ENCODE assay signal across 1 cellular context in genomic region chr14:49767473-49768300, GRCh38.
TF ChIP-seq lines count a peak whose summit lies in the region.

KLHDC2 (plus strand) TSS chr14:49768153; CDS start chr14:49768469, 316 bp downstream.

TF ChIP-seq in HepG2, 621 proteins besides CTCF, POLR2A, EP300 and RAD21 (continued from another document and continues in another):
- TF ChIP-seq, protein P1, sequence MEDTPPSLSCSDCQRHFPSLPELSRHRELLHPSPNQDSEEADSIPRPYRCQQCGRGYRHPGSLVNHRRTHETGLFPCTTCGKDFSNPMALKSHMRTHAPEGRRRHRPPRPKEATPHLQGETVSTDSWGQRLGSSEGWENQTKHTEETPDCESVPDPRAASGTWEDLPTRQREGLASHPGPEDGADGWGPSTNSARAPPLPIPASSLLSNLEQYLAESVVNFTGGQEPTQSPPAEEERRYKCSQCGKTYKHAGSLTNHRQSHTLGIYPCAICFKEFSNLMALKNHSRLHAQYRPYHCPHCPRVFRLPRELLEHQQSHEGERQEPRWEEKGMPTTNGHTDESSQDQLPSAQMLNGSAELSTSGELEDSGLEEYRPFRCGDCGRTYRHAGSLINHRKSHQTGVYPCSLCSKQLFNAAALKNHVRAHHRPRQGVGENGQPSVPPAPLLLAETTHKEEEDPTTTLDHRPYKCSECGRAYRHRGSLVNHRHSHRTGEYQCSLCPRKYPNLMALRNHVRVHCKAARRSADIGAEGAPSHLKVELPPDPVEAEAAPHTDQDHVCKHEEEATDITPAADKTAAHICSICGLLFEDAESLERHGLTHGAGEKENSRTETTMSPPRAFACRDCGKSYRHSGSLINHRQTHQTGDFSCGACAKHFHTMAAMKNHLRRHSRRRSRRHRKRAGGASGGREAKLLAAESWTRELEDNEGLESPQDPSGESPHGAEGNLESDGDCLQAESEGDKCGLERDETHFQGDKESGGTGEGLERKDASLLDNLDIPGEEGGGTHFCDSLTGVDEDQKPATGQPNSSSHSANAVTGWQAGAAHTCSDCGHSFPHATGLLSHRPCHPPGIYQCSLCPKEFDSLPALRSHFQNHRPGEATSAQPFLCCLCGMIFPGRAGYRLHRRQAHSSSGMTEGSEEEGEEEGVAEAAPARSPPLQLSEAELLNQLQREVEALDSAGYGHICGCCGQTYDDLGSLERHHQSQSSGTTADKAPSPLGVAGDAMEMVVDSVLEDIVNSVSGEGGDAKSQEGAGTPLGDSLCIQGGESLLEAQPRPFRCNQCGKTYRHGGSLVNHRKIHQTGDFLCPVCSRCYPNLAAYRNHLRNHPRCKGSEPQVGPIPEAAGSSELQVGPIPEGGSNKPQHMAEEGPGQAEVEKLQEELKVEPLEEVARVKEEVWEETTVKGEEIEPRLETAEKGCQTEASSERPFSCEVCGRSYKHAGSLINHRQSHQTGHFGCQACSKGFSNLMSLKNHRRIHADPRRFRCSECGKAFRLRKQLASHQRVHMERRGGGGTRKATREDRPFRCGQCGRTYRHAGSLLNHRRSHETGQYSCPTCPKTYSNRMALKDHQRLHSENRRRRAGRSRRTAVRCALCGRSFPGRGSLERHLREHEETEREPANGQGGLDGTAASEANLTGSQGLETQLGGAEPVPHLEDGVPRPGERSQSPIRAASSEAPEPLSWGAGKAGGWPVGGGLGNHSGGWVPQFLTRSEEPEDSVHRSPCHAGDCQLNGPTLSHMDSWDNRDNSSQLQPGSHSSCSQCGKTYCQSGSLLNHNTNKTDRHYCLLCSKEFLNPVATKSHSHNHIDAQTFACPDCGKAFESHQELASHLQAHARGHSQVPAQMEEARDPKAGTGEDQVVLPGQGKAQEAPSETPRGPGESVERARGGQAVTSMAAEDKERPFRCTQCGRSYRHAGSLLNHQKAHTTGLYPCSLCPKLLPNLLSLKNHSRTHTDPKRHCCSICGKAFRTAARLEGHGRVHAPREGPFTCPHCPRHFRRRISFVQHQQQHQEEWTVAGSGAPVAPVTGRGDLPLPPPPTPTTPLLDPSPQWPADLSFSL (CRISPR knock-in tag; IDR thresholded peaks at IDR 0.05): no peak
- TF ChIP-seq, protein P2, sequence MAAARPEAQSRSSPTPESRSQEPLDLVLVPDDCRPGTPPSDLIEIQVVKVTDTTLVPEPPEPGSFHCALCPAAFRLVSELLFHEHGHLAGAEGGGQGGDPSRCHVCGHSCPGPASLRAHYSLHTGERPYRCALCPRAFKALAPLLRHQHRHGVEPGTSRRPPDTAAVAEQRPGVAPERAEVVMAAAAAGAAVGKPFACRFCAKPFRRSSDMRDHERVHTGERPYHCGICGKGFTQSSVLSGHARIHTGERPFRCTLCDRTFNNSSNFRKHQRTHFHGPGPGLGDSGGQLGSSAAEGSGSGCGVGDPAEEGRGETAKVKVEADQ (CRISPR knock-in tag; IDR thresholded peaks at IDR 0.05; ENCODE audit: borderline replicate concordance): peak; percentile 84; the same call in 1 of the 2 replicates
- TF ChIP-seq HMGXB4 (CRISPR knock-in tag; IDR thresholded peaks at IDR 0.05; ENCODE audit: borderline replicate concordance in 1 of 2, low read depth in 1 of 2) (peak; percentile 12 to 46; a peak in 3 of 4 replicates), ZNF530 (CRISPR knock-in tag; IDR thresholded peaks at IDR 0.05; ENCODE audit: low read depth) (no peak), NFKBIZ (CRISPR knock-in tag; IDR thresholded peaks at IDR 0.05) (0 out of 2 replicates have a peak, but pooled peaks have one; percentile 36), ZNF644 (CRISPR knock-in tag; IDR thresholded peaks at IDR 0.05; ENCODE audit: low read depth) (no peak), GRHL1 (CRISPR knock-in tag; conservative IDR thresholded peaks at IDR 0.05) (no peak), RXRB (CRISPR knock-in tag; IDR thresholded peaks at IDR 0.05; ENCODE audit: borderline replicate concordance) (peak; percentile 8; the same call in 1 of the 2 replicates), MTA1 (CRISPR knock-in tag; IDR thresholded peaks at IDR 0.05; ENCODE audit: borderline replicate concordance) (no peak), HMG20A (CRISPR knock-in tag; IDR thresholded peaks at IDR 0.05; ENCODE audit: borderline replicate concordance) (0 out of 2 replicates have a peak, but pooled peaks have one; percentile 6), ATF6 (CRISPR knock-in tag; conservative IDR thresholded peaks at IDR 0.05) (0 out of 2 replicates have a peak, but pooled peaks have one; percentile 4), TARDBP (CRISPR knock-in tag; IDR thresholded peaks at IDR 0.05) (peak; percentile 28), GABPB1 (CRISPR knock-in tag; IDR thresholded peaks at IDR 0.05) (peak; percentile 90), ZNF33A (CRISPR knock-in tag; IDR thresholded peaks at IDR 0.05; ENCODE audit: borderline replicate concordance) (no peak), RARA (CRISPR knock-in tag; IDR thresholded peaks at IDR 0.05) (peak; percentile 61), ZSCAN9 (CRISPR knock-in tag; IDR thresholded peaks at IDR 0.05; ENCODE audit: borderline replicate concordance) (peak; percentile 17; the same call in 1 of the 2 replicates), SRY (CRISPR knock-in tag; IDR thresholded peaks at IDR 0.05) (peak; percentile 13; the same call in 1 of the 2 replicates), NCOR1 (IDR thresholded peaks at IDR 0.05; ENCODE audit: borderline replicate concordance, low read length) (peak; percentile 41; the same call in 1 of the 2 replicates), ZNF615 (CRISPR knock-in tag; IDR thresholded peaks at IDR 0.05; ENCODE audit: borderline replicate concordance) (0 out of 2 replicates have a peak, but pooled peaks have one; percentile 68), MYC (CRISPR knock-in tag; IDR thresholded peaks at IDR 0.05; ENCODE audit: borderline replicate concordance) (peak; percentile 76), POGZ (CRISPR knock-in tag; IDR thresholded peaks at IDR 0.05) (peak; percentile 79), BORCS8-MEF2B (CRISPR knock-in tag; IDR thresholded peaks at IDR 0.05) (peak; percentile 53; the same call in 1 of the 2 replicates)
- TF ChIP-seq, protein P3, sequence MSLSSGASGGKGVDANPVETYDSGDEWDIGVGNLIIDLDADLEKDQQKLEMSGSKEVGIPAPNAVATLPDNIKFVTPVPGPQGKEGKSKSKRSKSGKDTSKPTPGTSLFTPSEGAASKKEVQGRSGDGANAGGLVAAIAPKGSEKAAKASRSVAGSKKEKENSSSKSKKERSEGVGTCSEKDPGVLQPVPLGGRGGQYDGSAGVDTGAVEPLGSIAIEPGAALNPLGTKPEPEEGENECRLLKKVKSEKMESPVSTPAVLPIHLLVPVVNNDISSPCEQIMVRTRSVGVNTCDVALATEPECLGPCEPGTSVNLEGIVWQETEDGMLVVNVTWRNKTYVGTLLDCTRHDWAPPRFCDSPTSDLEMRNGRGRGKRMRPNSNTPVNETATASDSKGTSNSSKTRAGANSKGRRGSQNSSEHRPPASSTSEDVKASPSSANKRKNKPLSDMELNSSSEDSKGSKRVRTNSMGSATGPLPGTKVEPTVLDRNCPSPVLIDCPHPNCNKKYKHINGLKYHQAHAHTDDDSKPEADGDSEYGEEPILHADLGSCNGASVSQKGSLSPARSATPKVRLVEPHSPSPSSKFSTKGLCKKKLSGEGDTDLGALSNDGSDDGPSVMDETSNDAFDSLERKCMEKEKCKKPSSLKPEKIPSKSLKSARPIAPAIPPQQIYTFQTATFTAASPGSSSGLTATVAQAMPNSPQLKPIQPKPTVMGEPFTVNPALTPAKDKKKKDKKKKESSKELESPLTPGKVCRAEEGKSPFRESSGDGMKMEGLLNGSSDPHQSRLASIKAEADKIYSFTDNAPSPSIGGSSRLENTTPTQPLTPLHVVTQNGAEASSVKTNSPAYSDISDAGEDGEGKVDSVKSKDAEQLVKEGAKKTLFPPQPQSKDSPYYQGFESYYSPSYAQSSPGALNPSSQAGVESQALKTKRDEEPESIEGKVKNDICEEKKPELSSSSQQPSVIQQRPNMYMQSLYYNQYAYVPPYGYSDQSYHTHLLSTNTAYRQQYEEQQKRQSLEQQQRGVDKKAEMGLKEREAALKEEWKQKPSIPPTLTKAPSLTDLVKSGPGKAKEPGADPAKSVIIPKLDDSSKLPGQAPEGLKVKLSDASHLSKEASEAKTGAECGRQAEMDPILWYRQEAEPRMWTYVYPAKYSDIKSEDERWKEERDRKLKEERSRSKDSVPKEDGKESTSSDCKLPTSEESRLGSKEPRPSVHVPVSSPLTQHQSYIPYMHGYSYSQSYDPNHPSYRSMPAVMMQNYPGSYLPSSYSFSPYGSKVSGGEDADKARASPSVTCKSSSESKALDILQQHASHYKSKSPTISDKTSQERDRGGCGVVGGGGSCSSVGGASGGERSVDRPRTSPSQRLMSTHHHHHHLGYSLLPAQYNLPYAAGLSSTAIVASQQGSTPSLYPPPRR (CRISPR knock-in tag; IDR thresholded peaks at IDR 0.05; ENCODE audit: borderline replicate concordance): 0 out of 2 replicates have a peak, but pooled peaks have one; percentile 15
- TF ChIP-seq, protein P4, sequence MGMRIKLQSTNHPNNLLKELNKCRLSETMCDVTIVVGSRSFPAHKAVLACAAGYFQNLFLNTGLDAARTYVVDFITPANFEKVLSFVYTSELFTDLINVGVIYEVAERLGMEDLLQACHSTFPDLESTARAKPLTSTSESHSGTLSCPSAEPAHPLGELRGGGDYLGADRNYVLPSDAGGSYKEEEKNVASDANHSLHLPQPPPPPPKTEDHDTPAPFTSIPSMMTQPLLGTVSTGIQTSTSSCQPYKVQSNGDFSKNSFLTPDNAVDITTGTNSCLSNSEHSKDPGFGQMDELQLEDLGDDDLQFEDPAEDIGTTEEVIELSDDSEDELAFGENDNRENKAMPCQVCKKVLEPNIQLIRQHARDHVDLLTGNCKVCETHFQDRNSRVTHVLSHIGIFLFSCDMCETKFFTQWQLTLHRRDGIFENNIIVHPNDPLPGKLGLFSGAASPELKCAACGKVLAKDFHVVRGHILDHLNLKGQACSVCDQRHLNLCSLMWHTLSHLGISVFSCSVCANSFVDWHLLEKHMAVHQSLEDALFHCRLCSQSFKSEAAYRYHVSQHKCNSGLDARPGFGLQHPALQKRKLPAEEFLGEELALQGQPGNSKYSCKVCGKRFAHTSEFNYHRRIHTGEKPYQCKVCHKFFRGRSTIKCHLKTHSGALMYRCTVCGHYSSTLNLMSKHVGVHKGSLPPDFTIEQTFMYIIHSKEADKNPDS (CRISPR knock-in tag; IDR thresholded peaks at IDR 0.05): no peak
- TF ChIP-seq, protein P5, sequence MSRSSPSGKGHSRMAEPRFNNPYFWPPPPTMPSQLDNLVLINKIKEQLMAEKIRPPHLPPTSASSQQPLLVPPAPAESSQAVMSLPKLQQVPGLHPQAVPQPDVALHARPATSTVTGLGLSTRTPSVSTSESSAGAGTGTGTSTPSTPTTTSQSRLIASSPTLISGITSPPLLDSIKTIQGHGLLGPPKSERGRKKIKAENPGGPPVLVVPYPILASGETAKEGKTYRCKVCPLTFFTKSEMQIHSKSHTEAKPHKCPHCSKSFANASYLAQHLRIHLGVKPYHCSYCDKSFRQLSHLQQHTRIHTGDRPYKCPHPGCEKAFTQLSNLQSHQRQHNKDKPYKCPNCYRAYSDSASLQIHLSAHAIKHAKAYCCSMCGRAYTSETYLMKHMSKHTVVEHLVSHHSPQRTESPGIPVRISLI (CRISPR knock-in tag; IDR thresholded peaks at IDR 0.05; ENCODE audit: borderline replicate concordance): no peak
- TF ChIP-seq, protein P6, sequence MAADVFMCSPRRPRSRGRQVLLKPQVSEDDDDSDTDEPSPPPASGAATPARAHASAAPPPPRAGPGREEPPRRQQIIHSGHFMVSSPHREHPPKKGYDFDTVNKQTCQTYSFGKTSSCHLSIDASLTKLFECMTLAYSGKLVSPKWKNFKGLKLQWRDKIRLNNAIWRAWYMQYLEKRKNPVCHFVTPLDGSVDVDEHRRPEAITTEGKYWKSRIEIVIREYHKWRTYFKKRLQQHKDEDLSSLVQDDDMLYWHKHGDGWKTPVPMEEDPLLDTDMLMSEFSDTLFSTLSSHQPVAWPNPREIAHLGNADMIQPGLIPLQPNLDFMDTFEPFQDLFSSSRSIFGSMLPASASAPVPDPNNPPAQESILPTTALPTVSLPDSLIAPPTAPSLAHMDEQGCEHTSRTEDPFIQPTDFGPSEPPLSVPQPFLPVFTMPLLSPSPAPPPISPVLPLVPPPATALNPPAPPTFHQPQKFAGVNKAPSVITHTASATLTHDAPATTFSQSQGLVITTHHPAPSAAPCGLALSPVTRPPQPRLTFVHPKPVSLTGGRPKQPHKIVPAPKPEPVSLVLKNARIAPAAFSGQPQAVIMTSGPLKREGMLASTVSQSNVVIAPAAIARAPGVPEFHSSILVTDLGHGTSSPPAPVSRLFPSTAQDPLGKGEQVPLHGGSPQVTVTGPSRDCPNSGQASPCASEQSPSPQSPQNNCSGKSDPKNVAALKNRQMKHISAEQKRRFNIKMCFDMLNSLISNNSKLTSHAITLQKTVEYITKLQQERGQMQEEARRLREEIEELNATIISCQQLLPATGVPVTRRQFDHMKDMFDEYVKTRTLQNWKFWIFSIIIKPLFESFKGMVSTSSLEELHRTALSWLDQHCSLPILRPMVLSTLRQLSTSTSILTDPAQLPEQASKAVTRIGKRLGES (CRISPR knock-in tag; IDR thresholded peaks at IDR 0.05; ENCODE audit: borderline replicate concordance): no peak; the same call in 1 of the 2 replicates
